In genomic region chr15:24696201-24696600, GRCh38 we compare ENCODE assay signal across 22 cellular contexts. TPM values are rescaled to one million over a fixed set of nuclear protein-coding genes. Genes with fewer than 3 reads are reported as not detected.
A peak's percentile ranks its signal among the peaks of the same experiment; 100 is the strongest.
DNase-seq lines count a peak whose midpoint lies in the region; ATAC-seq, FAIRE-seq and TF ChIP-seq lines count a peak whose summit lies in the region.
"Had no signal": no experiment of that assay in that cellular context is flagged by ENCODE, and none has a peak within 500 bp of the region (broad histone marks: within the 10 kb centered on the region; RNA-seq: fewer than 3 reads in every experiment).

No MANE protein-coding gene starts in this region.

- TF ChIP-seq POLR2A in H1 (IDR thresholded peaks at IDR 0.05; ENCODE audit: control extremely low read depth in 1 of 2, low read depth in 2 of 2, low read length in 2 of 2), result no peak

- no peak overlapping the region for H3K4me2 ChIP-seq in H1 (ENCODE audit: insufficient read depth in 1 of 2, low read depth in 2 of 2, low read length in 2 of 2)
- no peak overlapping the region for H3K4me2 ChIP-seq in mesendoderm (ENCODE audit: low read length)
- H3K4me2 ChIP-seq: A549 had no signal

- H3K23me2 ChIP-seq in H1 (ENCODE audit: low read depth, low read length), result no peaks in the 10 kb centered on the region

- no peak for TF ChIP-seq EP300 in H1 (IDR thresholded peaks at IDR 0.05; ENCODE audit: borderline replicate concordance in 1 of 2, low read depth in 2 of 2, low read length in 2 of 2)

- no peak for TF ChIP-seq CTCF in H1 (IDR thresholded peaks at IDR 0.05; ENCODE audit: control extremely low read depth in 1 of 3, insufficient read depth in 1 of 3, low read depth in 1 of 3, low read length in 3 of 3)

- H3K23ac ChIP-seq in H1 (ENCODE audit: insufficient read length) (no peak overlapping the region), mesendoderm (ENCODE audit: low read length) (no peak overlapping the region)

- H2BK120ac ChIP-seq in H1 (replicated peaks; ENCODE audit: low read depth, low read length), result no peak overlapping the region
- H2BK120ac ChIP-seq in mesendoderm (ENCODE audit: low read depth, low read length), result no peak overlapping the region

- no peak overlapping the region for H2BK12ac ChIP-seq in H1 (ENCODE audit: low read depth, low read length)

- POLR2A ChIA-PET in H1 (lab: Charles Lee; ENCODE audit: partially characterized antibody), result interaction anchor here (0.7 kb wide), 1 partner anchor 44 kb away, joined by 3 read pairs; no protein-coding TSS in a partner anchor

- H4K8ac ChIP-seq in H1 (ENCODE audit: extremely low read depth, insufficient read depth, low read length) (no peak overlapping the region), mesendoderm (ENCODE audit: low read depth, low read length) (no peak overlapping the region)

- no peak for TF ChIP-seq RAD21 in H1 (IDR thresholded peaks at IDR 0.05 in 1 of 2, conservative IDR thresholded peaks at IDR 0.05 in 1 of 2; ENCODE audit: low read depth in 2 of 2, low read length in 2 of 2)

- H3K27ac ChIP-seq in HUES48 (ENCODE audit: low read depth, low read length) (peak overlapping the region; percentile 77), H1 (ENCODE audit: low read depth, low read length) (no peak overlapping the region), mesendoderm (ENCODE audit: low read depth, low read length) (peak overlapping the region; percentile 79)
- H3K27ac ChIP-seq: A549 had no signal

- no peak overlapping the region for H3K9ac ChIP-seq in HUES48 (ENCODE audit: low read depth, low read length)
- H3K9ac ChIP-seq in H1 (replicated peaks in 1 of 4; ENCODE audit: extremely low read depth in 1 of 4, low read depth in 3 of 4, low read length in 3 of 4), result no peak overlapping the region; a peak in 1 of 7 replicates
- H3K9ac ChIP-seq in mesendoderm (ENCODE audit: low read length), result no peak overlapping the region

- peaks cover 39% of the 10 kb centered on the region for H3K9me3 ChIP-seq in HUES48 (ENCODE audit: control insufficient read depth, insufficient read depth, low read length)
- peaks cover 0 to 5% of the 10 kb centered on the region in 2 experiments; a peak in 1 of 4 replicates for H3K9me3 ChIP-seq in H1 (ENCODE audit: insufficient read depth in 2 of 2, low read depth in 1 of 2, low read length in 1 of 2)
- H3K9me3 ChIP-seq: A549, HAP-1 had no signal

- H3K4me1 ChIP-seq in HUES48 (ENCODE audit: control insufficient read depth, insufficient read depth, low read length) (peaks cover 13% of the 10 kb centered on the region; the same call in 1 of the 2 replicates), H1 (replicated peaks in 1 of 4; ENCODE audit: control insufficient read depth in 3 of 4, insufficient read depth in 4 of 4, low read length in 3 of 4) (peaks cover 0 to 5% (median under 1%) of the 10 kb centered on the region in 4 experiments; a peak in 2 of 7 replicates), mesendoderm (ENCODE audit: control insufficient read depth, low read depth, low read length) (peaks cover 8% of the 10 kb centered on the region)
- H3K4me1 ChIP-seq: A549, HAP-1 had no signal

- H4K5ac ChIP-seq in H1 (ENCODE audit: insufficient read length, low read depth, low read length) (no peak overlapping the region), mesendoderm (ENCODE audit: low read length) (no peak overlapping the region)

- H3K4ac ChIP-seq in H1 (replicated peaks; ENCODE audit: insufficient read length, low read depth, low read length) (no peak overlapping the region), mesendoderm (ENCODE audit: low read depth, low read length) (peak overlapping the region; percentile 16)

- no peaks in the 10 kb centered on the region for H3K79me1 ChIP-seq in H1 (ENCODE audit: low read depth, low read length)
- no peaks in the 10 kb centered on the region for H3K79me1 ChIP-seq in mesendoderm (ENCODE audit: low read length)

- WGBS in H1 (ENCODE audit: extremely low coverage in 1 of 2, insufficient coverage in 1 of 2, insufficient read length in 1 of 2, insufficient replicate concordance in 2 of 2, low coverage in 1 of 2, low lambda C conversion rate in 2 of 2, missing lambda C conversion rate in 1 of 2), 2 experiments, result 76% methylated on average over 3 of the region's 3 CpGs; no CpG with 5 or more reads in 1 of the 2 experiments
- no CpG with 5 or more reads among the region's 3 CpGs for WGBS in mesendoderm (ENCODE audit: extremely low coverage, insufficient coverage, low lambda C conversion rate)

- H3K27me3 ChIP-seq in HUES48 (ENCODE audit: control insufficient read depth, insufficient read depth, low read length), result no peaks in the 10 kb centered on the region
- no peaks in the 10 kb centered on the region for H3K27me3 ChIP-seq in H1 (replicated peaks in 1 of 4; ENCODE audit: control insufficient read depth in 3 of 4, extremely low read depth in 1 of 4, insufficient read depth in 3 of 4, low read length in 3 of 4)
- H3K27me3 ChIP-seq in mesendoderm (ENCODE audit: insufficient read depth, low read length, poor library complexity), result no peaks in the 10 kb centered on the region

- ATAC-seq in HG03039 (IDR thresholded peaks at IDR 0.05; ENCODE audit: unreplicated experiment) (no peak), left lobe of liver (no peak)

- no peaks in the 10 kb centered on the region for H3K79me2 ChIP-seq in H1 (ENCODE audit: control insufficient read depth in 1 of 2, insufficient read depth in 2 of 2, low read length in 2 of 2)
- no peaks in the 10 kb centered on the region for H3K79me2 ChIP-seq in mesendoderm (ENCODE audit: control insufficient read depth, insufficient read depth, low read length)

- H3K4me3 ChIP-seq in HUES48 (ENCODE audit: low read depth, low read length) (no peak overlapping the region), H1 (ENCODE audit: extremely low read depth in 1 of 4, insufficient read depth in 2 of 4, low read depth in 3 of 4, low read length in 4 of 4) (no peak overlapping the region), mesendoderm (ENCODE audit: low read length) (no peak overlapping the region)
- H3K4me3 ChIP-seq: A549, HAP-1 had no signal

- H2AK5ac ChIP-seq in H1 (ENCODE audit: low read depth, low read length) (no peak overlapping the region), mesendoderm (ENCODE audit: low read length) (no peak overlapping the region)

- H2BK5ac ChIP-seq in H1 (ENCODE audit: low read depth, low read length) (0 out of 2 replicates have a peak overlapping the region, but pooled peaks have one; percentile 75), mesendoderm (ENCODE audit: low read length) (peak overlapping the region; percentile 42)

- no peak overlapping the region for H2BK15ac ChIP-seq in H1 (ENCODE audit: low read length)
- H2BK15ac ChIP-seq in mesendoderm (replicated peaks; ENCODE audit: low read depth), result no peak overlapping the region

- no peak for DNase-seq in H1 (ENCODE audit: low read depth in 1 of 2, low spot score in 2 of 2)
- peak; percentile 91 for DNase-seq in mesendoderm
- no peak for DNase-seq in left lobe of liver (ENCODE audit: low spot score)
- no peak for DNase-seq in UCSD-AML1 (lab: John Stamatoyannopoulos, UW; ENCODE audit: unreplicated experiment)
- DNase-seq: 8988T; ACHN; C1 segment of cervical spinal cord; Calu3; CD4-positive, alpha-beta memory T cell; COR-L47; DMS53; DMS79 treated with DMSO at 0.1 percent for 48 hours; GF-D8; HFFc6 had no signal

- FAIRE-seq in H1 (lab: Jason Lieb, UNC), result no peak
- FAIRE-seq: A549, GM12892, H54 had no signal

- no peak overlapping the region for H3K56ac ChIP-seq in H1 (replicated peaks; ENCODE audit: insufficient read length, low read depth, low read length)
- peak overlapping the region; percentile 52 for H3K56ac ChIP-seq in mesendoderm (ENCODE audit: low read length)

- no peak overlapping the region for H4K91ac ChIP-seq in H1 (replicated peaks; ENCODE audit: insufficient read length, low read length)

- H3K14ac ChIP-seq in H1 (ENCODE audit: insufficient read length), result no peak overlapping the region

- H2AFZ ChIP-seq in H1 (ENCODE audit: low read length), result no peak overlapping the region

- H3K18ac ChIP-seq in H1 (ENCODE audit: extremely low read depth, low read length) (no peak overlapping the region), mesendoderm (ENCODE audit: low read length) (peak overlapping the region; percentile 4)

- CTCF ChIA-PET in H1 (lab: Charles Lee; ENCODE audit: partially characterized antibody), result no interaction called here

- H3K36me3 ChIP-seq in HUES48 (ENCODE audit: control insufficient read depth, insufficient read depth, low read length) (no peaks in the 10 kb centered on the region), H1 (ENCODE audit: control insufficient read depth in 2 of 4, insufficient read depth in 4 of 4, low read length in 3 of 4) (no peaks in the 10 kb centered on the region), mesendoderm (ENCODE audit: control insufficient read depth, insufficient read depth, low read length) (no peaks in the 10 kb centered on the region)
- H3K36me3 ChIP-seq: HAP-1 had no signal

- H2BK20ac ChIP-seq in H1 (ENCODE audit: low read length), result no peak overlapping the region

- H4K20me1 ChIP-seq in H1 (replicated peaks in 1 of 2; ENCODE audit: control insufficient read depth in 1 of 2, insufficient read depth in 2 of 2, low read length in 2 of 2), result no peaks in the 10 kb centered on the region

TF ChIP-seq in H1, 55 proteins besides CTCF, POLR2A, EP300 and RAD21 (continues in another document):
- no peak for TF ChIP-seq FOSL1 (IDR thresholded peaks at IDR 0.05; ENCODE audit: insufficient read depth, low read depth, low read length)
- TF ChIP-seq PHF8 (conservative IDR thresholded peaks at IDR 0.05; ENCODE audit: low read depth, low read length), result no peak
- no peak for TF ChIP-seq TAF7 (optimal IDR thresholded peaks at IDR 0.05; ENCODE audit: borderline replicate concordance, low read depth, low read length)
- TF ChIP-seq KDM1A (IDR thresholded peaks at IDR 0.05; ENCODE audit: borderline replicate concordance, low read length), result no peak
- no peak for TF ChIP-seq SAP30 (IDR thresholded peaks at IDR 0.05; ENCODE audit: insufficient read depth, insufficient replicate concordance, low read length)
- no peak for TF ChIP-seq POLR2AphosphoS5 (IDR thresholded peaks at IDR 0.05; ENCODE audit: low read depth, low read length)
- TF ChIP-seq BCL11A (IDR thresholded peaks at IDR 0.05; ENCODE audit: low read depth in 2 of 2, low read length in 2 of 2), result no peak
- no peak for TF ChIP-seq CHD1 (IDR thresholded peaks at IDR 0.05; ENCODE audit: low read depth, low read length)
- TF ChIP-seq POU5F1 (IDR thresholded peaks at IDR 0.05; ENCODE audit: low read depth, low read length), result no peak

RNA-seq across cellular contexts. Expression of gene NPAP1, which starts 20.6 kb away (rescaled TPM):
- total RNA-seq in H1 (2021; fragmentation: NEBNext Ultra II Directional; extraction: Animal tissue kit (Norgen Biotek cat#: 25700)), result 0.07 TPM in 1 of 2 replicates, not detected in the other
- polyA plus RNA-seq in H1 (2011; rRNA removed), result 0.06 and 0.08 TPM in 2 replicates
- polyA plus RNA-seq in H1 (2011; cell fraction: cytosol; rRNA removed), result 0.09 TPM
- 0.44 TPM for polyA plus RNA-seq in H1 (2011; cell fraction: nucleus; rRNA removed)
- polyA plus RNA-seq in H1 (2012, experiment 1 of 2), result 0.11 to 0.19 TPM (median 0.15 TPM) in 4 replicates
- polyA plus RNA-seq in H1 (2012, experiment 2 of 2), result not detected
- 0.06 TPM for polyA plus RNA-seq in H1 (2013, experiment 1 of 2)
- 0.04 TPM for polyA plus RNA-seq in H1 (2013, experiment 2 of 2)
- polyA minus RNA-seq in H1 (2011; rRNA and poly(A)+ RNA removed), result 0.28 and 0.29 TPM in 2 replicates
- polyA minus RNA-seq in H1 (2011; cell fraction: cytosol; rRNA and poly(A)+ RNA removed), result not detected
- polyA minus RNA-seq in H1 (2011; cell fraction: nucleus; rRNA and poly(A)+ RNA removed), result 0.90 TPM
- 0.06 TPM for polyA plus RNA-seq in mesendoderm (2013, experiment 1 of 2)
- polyA plus RNA-seq in mesendoderm (2013, experiment 2 of 2), result 0.04 TPM
- 0.05 TPM for total RNA-seq in left lobe of liver
- total RNA-seq: Calu3; CD4-positive, alpha-beta memory T cell; G401; HFFc6 had no signal
- polyA plus RNA-seq: A549; BJ; CD4-positive, alpha-beta memory T cell had no signal
